20 cellular contexts compared by ENCODE assay signal in genomic region chr18:73407506-73407905, GRCh38.
DNase-seq lines count a peak whose midpoint lies in the region; TF ChIP-seq lines count a peak whose summit lies in the region.
"Had no signal": no experiment of that assay in that cellular context is flagged by ENCODE, and none has a peak within 500 bp of the region (broad histone marks: within the 10 kb centered on the region; RNA-seq: fewer than 3 reads in every experiment).

No MANE protein-coding gene starts in this region.

- H2BK5ac ChIP-seq in neuronal stem cell (ENCODE audit: low read length) = no peak overlapping the region

- no peaks in the 10 kb centered on the region for H3K4me1 ChIP-seq in adipocyte (ENCODE audit: control insufficient read depth, insufficient read depth, low read length)
- H3K4me1 ChIP-seq in neuronal stem cell (ENCODE audit: control insufficient read depth in 2 of 2, insufficient read depth in 1 of 2, low read depth in 1 of 2, low read length in 2 of 2) = no peaks in the 10 kb centered on the region
- H3K4me1 ChIP-seq: adrenal gland, BLaER1 had no signal

- no peaks in the 10 kb centered on the region for H3K27me3 Mint-ChIP-seq in HFFc6 (ENCODE audit: insufficient read depth)
- H3K27me3 Mint-ChIP-seq: activated T-helper 17 cell treated with anti-CD3 and anti-CD28 coated beads, Interleukin-2, amount 50 U/mL, for 72 hours had no signal

- H2AK5ac ChIP-seq in neuronal stem cell (ENCODE audit: low read depth, low read length) = no peak overlapping the region

- no peaks in the 10 kb centered on the region for H3K36me3 ChIP-seq in adipocyte (ENCODE audit: control insufficient read depth, insufficient read depth, low read length, severe bottlenecking)
- H3K36me3 ChIP-seq in neuronal stem cell (replicated peaks in 1 of 2; ENCODE audit: control insufficient read depth in 2 of 2, insufficient read depth in 2 of 2, low read length in 2 of 2) = no peaks in the 10 kb centered on the region
- H3K36me3 ChIP-seq: adrenal gland, BLaER1, WERI-Rb-1 had no signal

- no peak overlapping the region for H2BK12ac ChIP-seq in neuronal stem cell (ENCODE audit: low read length)

- H3K4ac ChIP-seq in neuronal stem cell (ENCODE audit: low read length) = no peak overlapping the region

- H3K9me3 ChIP-seq in adipocyte (ENCODE audit: control insufficient read depth, low read length) (no peaks in the 10 kb centered on the region), neuronal stem cell (replicated peaks in 1 of 2; ENCODE audit: control insufficient read depth in 2 of 2, insufficient read depth in 1 of 2, low read depth in 1 of 2, low read length in 2 of 2) (no peaks in the 10 kb centered on the region)
- H3K9me3 ChIP-seq: adrenal gland, BLaER1, testis had no signal

- H3K4me3 ChIP-seq in adipocyte (ENCODE audit: low read length) (no peak overlapping the region), fibroblast of pulmonary artery (replicated peaks; ENCODE audit: low read depth, low read length) (no peak overlapping the region), neuronal stem cell (ENCODE audit: low read length in 2 of 2) (no peak overlapping the region)
- H3K4me3 ChIP-seq: adrenal gland, BLaER1, lung, testis had no signal

- no peak overlapping the region for H4K91ac ChIP-seq in neuronal stem cell (ENCODE audit: low read depth, low read length, poor library complexity)

- no peak overlapping the region for H3K4me2 ChIP-seq in neuronal stem cell (ENCODE audit: insufficient read depth, low read length, poor library complexity, severe bottlenecking)
- H3K4me2 ChIP-seq: BLaER1 had no signal

- no peak overlapping the region for H3K14ac ChIP-seq in neuronal stem cell (ENCODE audit: low read length)

- peak overlapping the region; percentile 40 for H2AFZ ChIP-seq in neuronal stem cell (ENCODE audit: low read length)

- H3K27ac ChIP-seq in neuronal stem cell (replicated peaks; ENCODE audit: low read length) = no peak overlapping the region
- H3K27ac ChIP-seq: adrenal gland, BLaER1, testis, WERI-Rb-1 had no signal

- H3K9me3 Mint-ChIP-seq in HFFc6 = no peaks in the 10 kb centered on the region

- H4K8ac ChIP-seq in neuronal stem cell (ENCODE audit: low read depth, low read length) = no peak overlapping the region

- no peak overlapping the region for H3K18ac ChIP-seq in neuronal stem cell (ENCODE audit: low read length)

- H3K27me3 ChIP-seq in adipocyte (replicated peaks; ENCODE audit: control insufficient read depth, insufficient read depth, low read length) (no peaks in the 10 kb centered on the region), neuronal stem cell (ENCODE audit: control insufficient read depth in 3 of 3, insufficient read depth in 3 of 3, low read depth in 1 of 3, low read length in 3 of 3) (no peaks in the 10 kb centered on the region)
- H3K27me3 ChIP-seq: adrenal gland, BLaER1, testis had no signal

- H3K9ac ChIP-seq in adipocyte (ENCODE audit: low read length) (no peak overlapping the region), neuronal stem cell (ENCODE audit: low read depth, low read length, poor library complexity) (no peak overlapping the region)
- H3K9ac ChIP-seq: BLaER1 had no signal

- no peak overlapping the region for H3K4me3 Mint-ChIP-seq in HFFc6
- H3K4me3 Mint-ChIP-seq: activated T-helper 17 cell treated with anti-CD3 and anti-CD28 coated beads, Interleukin-2, amount 50 U/mL, for 72 hours had no signal

- no CpG with 5 or more reads among the region's 1 CpG for WGBS in neuronal stem cell (ENCODE audit: extremely low coverage in 2 of 2, insufficient read length in 2 of 2, insufficient replicate concordance in 1 of 2), 2 donors

- no peaks in the 10 kb centered on the region for H3K79me1 ChIP-seq in neuronal stem cell (ENCODE audit: low read depth, low read length)

- H3K23ac ChIP-seq in neuronal stem cell (ENCODE audit: low read depth, low read length, poor library complexity) = no peak overlapping the region

- no peak overlapping the region for H2BK15ac ChIP-seq in neuronal stem cell (ENCODE audit: low read length)

- TF ChIP-seq CTCF in HFFc6 (IDR thresholded peaks at IDR 0.05) = no peak
- no peak for TF ChIP-seq CTCF in fibroblast of pulmonary artery (IDR thresholded peaks at IDR 0.05; ENCODE audit: low read length, missing control alignments)

- peak overlapping the region; percentile 38; the same call in 1 of the 2 replicates for H3K27ac Mint-ChIP-seq in HFFc6
- H3K27ac Mint-ChIP-seq: activated T-helper 17 cell treated with anti-CD3 and anti-CD28 coated beads, Interleukin-2, amount 50 U/mL, for 72 hours had no signal

- no peaks in the 10 kb centered on the region for H3K36me3 Mint-ChIP-seq in HFFc6 (ENCODE audit: low read depth)

- DNase-seq in HFFc6 (no peak), adipocyte (ENCODE audit: low read depth) (peak; percentile 33), fibroblast of pulmonary artery (ENCODE audit: low read depth) (peak; percentile 45), neuronal stem cell (ENCODE audit: low spot score) (no peak), medulla oblongata (ENCODE audit: extremely low spot score) (no peak), NCI-H748 treated with DMSO at 0.1 percent for 48 hours (lab: John Stamatoyannopoulos, UW) (no peak)
- DNase-seq in stimulated activated CD4-positive, alpha-beta T cell treated with anti-CD3 and anti-CD28 coated beads, Interleukin-2, amount 100 ng/mL, for 48 hours = no peak
- DNase-seq: activated CD8-positive, alpha-beta memory T cell treated with anti-CD3 and anti-CD28 coated beads for 24 hours; adrenal gland; cortex of kidney; DMS153; MM.1S; NCI-H2029; retina; stimulated activated CD8-positive, alpha-beta memory T cell treated with anti-CD3 and anti-CD28 coated beads, Interleukin-4, amount 100 ng/mL, for 48 hours; testis; WERI-Rb-1 had no signal

- H2BK120ac ChIP-seq in neuronal stem cell (ENCODE audit: low read depth, low read length) = no peak overlapping the region

- peaks cover 28% of the 10 kb centered on the region for H3K4me1 Mint-ChIP-seq in HFFc6 (ENCODE audit: low read depth)
- H3K4me1 Mint-ChIP-seq: activated T-helper 17 cell treated with anti-CD3 and anti-CD28 coated beads, Interleukin-2, amount 50 U/mL, for 72 hours had no signal

Comparison
In these comparisons a context has a peak if more than half of its experiments do, and no peak if none do; other contexts are left out.
1. DNase-seq: peak in adipocyte (single experiment) and fibroblast of pulmonary artery (single experiment); none in HFFc6 (single experiment), neuronal stem cell (single experiment), stimulated activated CD4-positive, alpha-beta T cell treated with anti-CD3 and anti-CD28 coated beads, Interleukin-2, amount 100 ng/mL, for 48 hours (0 of 2), medulla oblongata (single experiment) and NCI-H748 treated with DMSO at 0.1 percent for 48 hours (single experiment).